In genomic region chr2:238264072-238264460, GRCh38 we compare ENCODE assay signal across 16 cellular contexts. TPM values are rescaled to one million over a fixed set of nuclear protein-coding genes. Genes with fewer than 3 reads are reported as not detected.
A peak's percentile ranks its signal among the peaks of the same experiment; 100 is the strongest.
DNase-seq lines count a peak whose midpoint lies in the region; ATAC-seq, FAIRE-seq and TF ChIP-seq lines count a peak whose summit lies in the region.
"Had no signal": no experiment of that assay in that cellular context is flagged by ENCODE, and none has a peak within 500 bp of the region (broad histone marks: within the 10 kb centered on the region; RNA-seq: fewer than 3 reads in every experiment).

No MANE protein-coding gene starts in this region.

- no peak for ATAC-seq in GM23338

- H3K9me2 ChIP-seq in GM23338 (ENCODE audit: insufficient read depth): no peaks in the 10 kb centered on the region

- TF ChIP-seq EP300 in esophagus muscularis mucosa (IDR thresholded peaks at IDR 0.05): no peak

- DNase-seq in esophagus muscularis mucosa (ENCODE audit: extremely low spot score) (no peak), mesenchymal stem cell (no peak), testis (no peak), RCC 7860 (ENCODE audit: low spot score) (no peak), NCI-H187 (lab: John Stamatoyannopoulos, UW) (no peak), GM23338 (ENCODE audit: low spot score) (no peak), NCI-H345 treated with DMSO at 0.1 percent for 48 hours (lab: John Stamatoyannopoulos, UW; ENCODE audit: unreplicated experiment) (no peak)

- H3K79me2 ChIP-seq in GM23338 (replicated peaks; ENCODE audit: insufficient read depth): no peaks in the 10 kb centered on the region

- H2BK5ac ChIP-seq in mesenchymal stem cell (ENCODE audit: low read depth, low read length, poor library complexity, severe bottlenecking): no peak overlapping the region

- H3K4me3 Mint-ChIP-seq in GM23338: no peak overlapping the region
- H3K4me3 Mint-ChIP-seq: activated CD4-positive, alpha-beta memory T cell treated with anti-CD3 and anti-CD28 coated beads for 36 hours; activated T-cell treated with anti-CD3 and anti-CD28 coated beads, Interleukin-2, amount 50 U/mL, for 72 hours; T-cell had no signal

- no peak overlapping the region for H2BK12ac ChIP-seq in mesenchymal stem cell (ENCODE audit: low read length in 2 of 2)

- no peaks in the 10 kb centered on the region for H3K79me1 ChIP-seq in mesenchymal stem cell (replicated peaks; ENCODE audit: low read length, poor library complexity, severe bottlenecking)

- H3K4me2 ChIP-seq in mesenchymal stem cell (ENCODE audit: low read length, poor library complexity, severe bottlenecking) (no peak overlapping the region), GM23338 (no peak overlapping the region)

- TF ChIP-seq CTCF in GM12875 (IDR thresholded peaks at IDR 0.05; ENCODE audit: borderline replicate concordance, insufficient read depth, low read depth, low read length) (0 out of 2 replicates have a peak, but pooled peaks have one; percentile 4), esophagus muscularis mucosa (IDR thresholded peaks at IDR 0.05) (no peak), testis (IDR thresholded peaks at IDR 0.05) (no peak), GM23338 (conservative IDR thresholded peaks at IDR 0.05; ENCODE audit: low read depth in 2 of 2) (no peak)

- H3F3A ChIP-seq in GM23338 (replicated peaks; ENCODE audit: low read depth): no peaks in the 10 kb centered on the region

- H3K36me3 ChIP-seq in esophagus muscularis mucosa (peaks cover 29 to 91% (median 81%) of the 10 kb centered on the region in 4 donors), mesenchymal stem cell (ENCODE audit: control insufficient read depth in 1 of 2, insufficient read depth in 2 of 2, low read depth in 1 of 2, low read length in 2 of 2) (peaks cover 50 to 55% of the 10 kb centered on the region in 2 experiments), testis (ENCODE audit: low read depth, missing control alignments) (no peaks in the 10 kb centered on the region), GM23338 (ENCODE audit: insufficient read depth) (no peaks in the 10 kb centered on the region)

- H4K20me1 ChIP-seq in GM23338 (replicated peaks; ENCODE audit: insufficient read depth): 0 out of 2 replicates have a peak, but pooled peaks cover 2% of the 10 kb centered on the region

- H3K9ac ChIP-seq in mesenchymal stem cell (ENCODE audit: low read length): no peak overlapping the region

- H3K36me3 Mint-ChIP-seq in GM23338 (ENCODE audit: low read depth): peaks cover 6% of the 10 kb centered on the region; the same call in 2 of the 3 replicates

- H3K27me3 Mint-ChIP-seq in GM23338 (ENCODE audit: insufficient read depth, low read depth, poor library complexity): peaks cover 4% of the 10 kb centered on the region
- H3K27me3 Mint-ChIP-seq: activated CD4-positive, alpha-beta memory T cell treated with anti-CD3 and anti-CD28 coated beads for 36 hours; T-cell had no signal

- H3K4ac ChIP-seq in mesenchymal stem cell (ENCODE audit: low read depth in 1 of 2, low read length in 2 of 2): no peak overlapping the region

- peak overlapping the region; percentile 51 to 63 (median 58) for H3K27ac ChIP-seq in esophagus muscularis mucosa (replicated peaks in 1 of 4)
- H3K27ac ChIP-seq in mesenchymal stem cell (ENCODE audit: low read length, poor library complexity, severe bottlenecking): no peak overlapping the region
- peak overlapping the region; percentile 0 to 69 for H3K27ac ChIP-seq in testis
- no peak overlapping the region for H3K27ac ChIP-seq in GM23338 (ENCODE audit: low read depth)

- no peak overlapping the region for H3K23ac ChIP-seq in mesenchymal stem cell (ENCODE audit: low read length in 2 of 2)

- H3K9me3 Mint-ChIP-seq in GM23338: no peaks in the 10 kb centered on the region
- H3K9me3 Mint-ChIP-seq: activated CD4-positive, alpha-beta memory T cell treated with anti-CD3 and anti-CD28 coated beads for 36 hours; activated T-cell treated with anti-CD3 and anti-CD28 coated beads, Interleukin-2, amount 50 U/mL, for 72 hours; T-cell had no signal

- H3K27ac Mint-ChIP-seq in GM23338: no peak overlapping the region
- H3K27ac Mint-ChIP-seq: activated CD4-positive, alpha-beta memory T cell treated with anti-CD3 and anti-CD28 coated beads for 36 hours; activated T-cell treated with anti-CD3 and anti-CD28 coated beads, Interleukin-2, amount 50 U/mL, for 72 hours; T-cell had no signal

- peak overlapping the region; percentile 45 for H4K8ac ChIP-seq in mesenchymal stem cell (ENCODE audit: low read length)

- H2BK15ac ChIP-seq in mesenchymal stem cell (ENCODE audit: low read depth, poor library complexity, severe bottlenecking): no peak overlapping the region

- H2AFZ ChIP-seq in mesenchymal stem cell (ENCODE audit: low read depth, low read length): no peak overlapping the region
- H2AFZ ChIP-seq in GM23338: no peak overlapping the region

- H3K4me1 ChIP-seq in esophagus muscularis mucosa (peaks cover 23 to 33% (median 25%) of the 10 kb centered on the region in 4 donors), mesenchymal stem cell (ENCODE audit: control insufficient read depth, insufficient read depth, low read depth, low read length) (peaks cover 26% of the 10 kb centered on the region), testis (peaks cover 15% of the 10 kb centered on the region), GM23338 (ENCODE audit: insufficient read depth) (no peaks in the 10 kb centered on the region)

- H3K27me3 ChIP-seq in esophagus muscularis mucosa: no peaks in the 10 kb centered on the region
- H3K27me3 ChIP-seq in mesenchymal stem cell (ENCODE audit: control insufficient read depth in 1 of 2, insufficient read depth in 1 of 2, low read length in 2 of 2): no peaks in the 10 kb centered on the region
- no peaks in the 10 kb centered on the region for H3K27me3 ChIP-seq in testis
- no peaks in the 10 kb centered on the region for H3K27me3 ChIP-seq in GM23338 (ENCODE audit: insufficient read depth)
- H3K27me3 ChIP-seq: Peyer's patch had no signal

- no peak overlapping the region for H3K14ac ChIP-seq in mesenchymal stem cell (ENCODE audit: low read length in 2 of 2)

- intact Hi-C loops in esophagus muscularis mucosa (cut with DNase I) (loop anchor here (5.0 to 10.0 kb wide), 2 partner anchors 59 to 107 kb away; partner anchors contain the start of genes ERFE and ILKAP), testis (cut with DNase I; ENCODE audit: low total_unique reads) (no loop called here)

- no peak overlapping the region for H2AK5ac ChIP-seq in mesenchymal stem cell (ENCODE audit: low read length, severe bottlenecking)

- TF ChIP-seq POLR2A in esophagus muscularis mucosa (IDR thresholded peaks at IDR 0.05; ENCODE audit: low read depth) (no peak), testis (IDR thresholded peaks at IDR 0.05) (no peak)

- 90% methylated on average over 2 of the region's 4 CpGs for WGBS in esophagus muscularis mucosa
- WGBS in mesenchymal stem cell: 96% methylated on average over 4 of the region's 4 CpGs
- 67% methylated on average over 4 of the region's 4 CpGs; no CpG with 5 or more reads in 1 of the 2 donors for WGBS in testis, 2 donors

- H3K9me3 ChIP-seq in esophagus muscularis mucosa (no peaks in the 10 kb centered on the region), mesenchymal stem cell (ENCODE audit: control insufficient read depth, low read length) (no peaks in the 10 kb centered on the region), testis (no peaks in the 10 kb centered on the region)
- H3K9me3 ChIP-seq: Caco-2, Peyer's patch had no signal

- H2BK120ac ChIP-seq in mesenchymal stem cell (ENCODE audit: low read depth, low read length): peak overlapping the region; percentile 27

- H3K18ac ChIP-seq in mesenchymal stem cell (ENCODE audit: low read depth in 1 of 2, low read length in 2 of 2): no peak overlapping the region

- H3K4me1 Mint-ChIP-seq in GM23338: peaks cover 7% of the 10 kb centered on the region

- peak overlapping the region; percentile 66 for H4K91ac ChIP-seq in mesenchymal stem cell (ENCODE audit: low read length)

- no peak overlapping the region for H3K4me3 ChIP-seq in GM12875 (ENCODE audit: low read depth, low read length)
- no peak overlapping the region for H3K4me3 ChIP-seq in esophagus muscularis mucosa
- H3K4me3 ChIP-seq in mesenchymal stem cell (ENCODE audit: insufficient read depth in 1 of 2, low read depth in 1 of 2, low read length in 2 of 2): no peak overlapping the region
- no peak overlapping the region for H3K4me3 ChIP-seq in testis
- H3K4me3 ChIP-seq in GM23338: no peak overlapping the region
- H3K4me3 ChIP-seq: GM12878, Peyer's patch had no signal

- FAIRE-seq in RCC 7860 (lab: Jason Lieb, UNC): no peak
- FAIRE-seq: frontal cortex, urothelium cell line had no signal

TF ChIP-seq in GM23338, 12 proteins besides CTCF, POLR2A, EP300 and RAD21 (continues in another document):
- TF ChIP-seq CREB1 (CRISPR knock-in tag; IDR thresholded peaks at IDR 0.05; ENCODE audit: low read depth) (no peak), POLR2AphosphoS5 (IDR thresholded peaks at IDR 0.05; ENCODE audit: low read depth) (no peak)

RNA-seq across cellular contexts. Expression of gene HES6, which starts 24.2 kb away (rescaled TPM):
- 10 to 100 TPM; 10.2 to 17.0 (median 11.2) TPM for total RNA-seq in esophagus muscularis mucosa
- 3.5 TPM for polyA plus RNA-seq in mesenchymal stem cell (2013, experiment 1 of 2)
- 2.9 TPM for polyA plus RNA-seq in mesenchymal stem cell (2013, experiment 2 of 2)
- 10 to 100 TPM; 22.0 to 40.3 TPM for total RNA-seq in testis
- 21.3 TPM for polyA plus RNA-seq in testis (ENCODE audit: insufficient read depth, low read depth, low replicate concordance)
- 76.3 and 85.5 TPM in 2 replicates for total RNA-seq in GM23338 (2014; rRNA removed; shearing (Covaris generic))
- polyA plus RNA-seq in GM23338 (2016; fragmentation: Nextera tagmentation; extraction: Ambion mirVana): 38.8 and 42.7 TPM in 2 replicates

RNA-seq across cellular contexts. Expression of gene PER2, which starts 24.3 kb away (rescaled TPM):
- total RNA-seq in esophagus muscularis mucosa (10 to 100 TPM in 3 of 4 donors, 1 to 10 TPM in 1; 9.1 to 13.1 (median 11.1) TPM), testis (10 to 100 TPM; 55.5 to 59.1 TPM)
- polyA plus RNA-seq in mesenchymal stem cell (2013, experiment 1 of 2): 1.1 TPM
- polyA plus RNA-seq in mesenchymal stem cell (2013, experiment 2 of 2): 1.1 TPM
- polyA plus RNA-seq in testis (ENCODE audit: insufficient read depth, low read depth, low replicate concordance) (29.8 TPM), GM23338 (2016; fragmentation: Nextera tagmentation; extraction: Ambion mirVana) (2.2 and 2.3 TPM in 2 replicates)
- 4.6 TPM in 2 replicates for total RNA-seq in GM23338 (2014; rRNA removed; shearing (Covaris generic))

RNA-seq across cellular contexts. Expression of gene TRAF3IP1, which starts 56.3 kb away (rescaled TPM):
- total RNA-seq in esophagus muscularis mucosa (10 to 100 TPM; 19.9 to 38.6 (median 23.6) TPM), testis (10 to 100 TPM; 22.1 to 38.0 TPM)
- 15.5 TPM for polyA plus RNA-seq in mesenchymal stem cell (2013, experiment 1 of 2)
- 15.2 TPM for polyA plus RNA-seq in mesenchymal stem cell (2013, experiment 2 of 2)
- polyA plus RNA-seq in testis (ENCODE audit: insufficient read depth, low read depth, low replicate concordance) (40.9 TPM), GM23338 (2016; fragmentation: Nextera tagmentation; extraction: Ambion mirVana) (20.0 and 20.7 TPM in 2 replicates)
- total RNA-seq in GM23338 (2014; rRNA removed; shearing (Covaris generic)): 12.2 and 12.5 TPM in 2 replicates

Comparison
In these comparisons a context has a peak if more than half of its experiments do, and no peak if none do; other contexts are left out.
1. H3K27ac ChIP-seq: peak in esophagus muscularis mucosa (4 of 4) and testis (2 of 2); none in mesenchymal stem cell (single experiment) and GM23338 (single experiment).
2. RNA of gene PER2, which starts 24.3 kb away (total RNA-seq): 55.5 to 59.1 TPM in testis; 9.1 to 13.1 TPM in esophagus muscularis mucosa and 4.6 TPM in GM23338; every median in the first group is over 4 times any median in the second.